In genomic region chr7:82305347-82306005, GRCh38 we compare ENCODE assay signal across 34 cellular contexts.
"Had no signal": no experiment of that assay in that cellular context is flagged by ENCODE, and none has a peak within 500 bp of the region (broad histone marks: within the 10 kb centered on the region; RNA-seq: fewer than 3 reads in every experiment).

No MANE protein-coding gene starts in this region.

- H3K4me1 ChIP-seq: adrenal gland, body of pancreas, breast epithelium had no signal

- H3K9me3 ChIP-seq: adrenal gland, body of pancreas had no signal

- H3K27me3 Mint-ChIP-seq: activated CD4-positive, alpha-beta memory T cell treated with anti-CD3 and anti-CD28 coated beads, Interleukin-2, amount 10 ng/mL, durations not matched to agents 7 days and 5 days; activated CD4-positive, alpha-beta T cell treated with anti-CD3 and anti-CD28 coated beads for 36 hours; activated CD4-positive, alpha-beta T cell treated with anti-CD3 and anti-CD28 coated beads, Interleukin-2, amount 10 ng/mL, durations not matched to agents 7 days and 5 days; activated CD8-positive, alpha-beta memory T cell treated with anti-CD3 and anti-CD28 coated beads, Interleukin-2, amount 10 ng/mL, durations not matched to agents 7 days and 5 days; activated naive CD8-positive, alpha-beta T cell treated with anti-CD3 and anti-CD28 coated beads for 36 hours; activated T-cell treated with anti-CD3 and anti-CD28 coated beads, Interleukin-2, amount 50 U/mL, for 24 hours had no signal

- ATAC-seq: activated CD4-positive, alpha-beta T cell treated with anti-CD3 and anti-CD28 coated beads for 36 hours; activated CD4-positive, CD25-positive, alpha-beta regulatory T cell treated with anti-CD3 and anti-CD28 coated beads, Interleukin-2, amount 50 U/mL, for 24 hours; activated CD8-positive, alpha-beta memory T cell treated with anti-CD3 and anti-CD28 coated beads, Interleukin-2, amount 10 ng/mL, durations not matched to agents 7 days and 5 days; activated CD8-positive, alpha-beta T cell treated with anti-CD3 and anti-CD28 coated beads, Interleukin-2, amount 10 ng/mL, durations not matched to agents 7 days and 5 days; activated naive CD4-positive, alpha-beta T cell treated with anti-CD3 and anti-CD28 coated beads, Interleukin-2, amount 50 U/mL, for 72 hours; body of pancreas had no signal

- H3K27ac Mint-ChIP-seq: activated CD4-positive, alpha-beta memory T cell treated with anti-CD3 and anti-CD28 coated beads, Interleukin-2, amount 10 ng/mL, durations not matched to agents 7 days and 5 days; activated CD4-positive, alpha-beta T cell treated with anti-CD3 and anti-CD28 coated beads for 36 hours; activated CD4-positive, alpha-beta T cell treated with anti-CD3 and anti-CD28 coated beads, Interleukin-2, amount 10 ng/mL, durations not matched to agents 7 days and 5 days; activated CD8-positive, alpha-beta memory T cell treated with anti-CD3 and anti-CD28 coated beads, Interleukin-2, amount 10 ng/mL, durations not matched to agents 7 days and 5 days; activated CD8-positive, alpha-beta T cell treated with anti-CD3 and anti-CD28 coated beads, Interleukin-2, amount 10 ng/mL, durations not matched to agents 7 days and 5 days; activated naive CD4-positive, alpha-beta T cell treated with anti-CD3 and anti-CD28 coated beads for 36 hours; activated naive CD4-positive, alpha-beta T cell treated with anti-CD3 and anti-CD28 coated beads, Interleukin-2, amount 50 U/mL, for 72 hours; activated naive CD8-positive, alpha-beta T cell treated with anti-CD3 and anti-CD28 coated beads for 36 hours; activated T-cell treated with anti-CD3 and anti-CD28 coated beads, Interleukin-2, amount 50 U/mL, for 24 hours; activated T-helper 2 cell treated with anti-CD3 and anti-CD28 coated beads, Interferon-gamma antibody, Interleukin-2, Interleukin-4, amounts not matched to agents 10 μg/mL and 5 μg/mL and 100 μg/mL, durations not matched to agents 14 hours and 24 hours and 36 hours; T-helper 1 cell treated with Interleukin-12 subunit alpha and Interleukin-12 subunit beta and Interleukin-4 antibody, amounts not matched to agents 30 μg/mL and 1 μg/mL, for 36 hours; T-helper 2 cell treated with Interferon-gamma antibody and Interleukin-4, amounts not matched to agents 5 μg/mL and 100 μg/mL, for 36 hours had no signal

- H3K4me3 Mint-ChIP-seq: activated CD4-positive, alpha-beta memory T cell treated with anti-CD3 and anti-CD28 coated beads, Interleukin-2, amount 10 ng/mL, durations not matched to agents 7 days and 5 days; activated CD4-positive, alpha-beta T cell treated with anti-CD3 and anti-CD28 coated beads for 36 hours; activated CD4-positive, alpha-beta T cell treated with anti-CD3 and anti-CD28 coated beads, Interleukin-2, amount 10 ng/mL, durations not matched to agents 7 days and 5 days; activated CD8-positive, alpha-beta memory T cell treated with anti-CD3 and anti-CD28 coated beads, Interleukin-2, amount 10 ng/mL, durations not matched to agents 7 days and 5 days; activated CD8-positive, alpha-beta T cell treated with anti-CD3 and anti-CD28 coated beads, Interleukin-2, amount 10 ng/mL, durations not matched to agents 7 days and 5 days; activated naive CD4-positive, alpha-beta T cell treated with anti-CD3 and anti-CD28 coated beads for 36 hours; activated naive CD8-positive, alpha-beta T cell treated with anti-CD3 and anti-CD28 coated beads for 36 hours; activated T-cell treated with anti-CD3 and anti-CD28 coated beads, Interleukin-2, amount 50 U/mL, for 24 hours; T-helper 1 cell treated with Interleukin-12 subunit alpha and Interleukin-12 subunit beta and Interleukin-4 antibody, amounts not matched to agents 30 μg/mL and 1 μg/mL, for 36 hours; T-helper 2 cell treated with Interferon-gamma antibody and Interleukin-4, amounts not matched to agents 5 μg/mL and 100 μg/mL, for 36 hours had no signal

- H3K27me3 ChIP-seq: adrenal gland, body of pancreas, brain microvascular endothelial cell, breast epithelium had no signal

- H3K4me3 ChIP-seq: adrenal gland, body of pancreas, breast epithelium had no signal

- H3K36me3 Mint-ChIP-seq: activated CD8-positive, alpha-beta memory T cell treated with anti-CD3 and anti-CD28 coated beads, Interleukin-2, amount 10 ng/mL, durations not matched to agents 7 days and 5 days; activated naive CD4-positive, alpha-beta T cell treated with anti-CD3 and anti-CD28 coated beads, Interleukin-2, amount 50 U/mL, for 72 hours; activated naive CD8-positive, alpha-beta T cell treated with anti-CD3 and anti-CD28 coated beads for 36 hours had no signal

- DNase-seq: activated CD4-positive, alpha-beta memory T cell treated with anti-CD3 and anti-CD28 coated beads, Interleukin-2, amount 10 ng/mL, durations not matched to agents 7 days and 5 days; activated CD4-positive, alpha-beta T cell treated with anti-CD3 and anti-CD28 coated beads for 1 hour; activated CD4-positive, alpha-beta T cell treated with anti-CD3 and anti-CD28 coated beads for 36 hours; activated CD4-positive, alpha-beta T cell treated with anti-CD3 and anti-CD28 coated beads for 48 hours; activated CD4-positive, alpha-beta T cell treated with anti-CD3 and anti-CD28 coated beads, Interleukin-2, amount 10 ng/mL, durations not matched to agents 7 days and 5 days; activated CD4-positive, alpha-beta T cell treated with anti-CD3 and anti-CD28 coated beads, Interleukin-2, amount 50 U/mL, for 48 hours; activated CD4-positive, CD25-positive, alpha-beta regulatory T cell; activated CD8-positive, alpha-beta memory T cell treated with anti-CD3 and anti-CD28 coated beads for 24 hours; activated CD8-positive, alpha-beta memory T cell treated with anti-CD3 and anti-CD28 coated beads, Interleukin-2, amount 10 ng/mL, durations not matched to agents 7 days and 5 days; activated CD8-positive, alpha-beta memory T cell treated with anti-CD3 and anti-CD28 coated beads, Interleukin-2, amount 50 U/mL, for 48 hours; activated CD8-positive, alpha-beta T cell treated with anti-CD3 and anti-CD28 coated beads, Interleukin-2, amount 10 ng/mL, durations not matched to agents 7 days and 5 days; activated effector memory CD4-positive, alpha-beta T cell treated with Interleukin-2 at 50 U/mL for 16 hours; activated gamma-delta T cell; activated naive CD4-positive, alpha-beta T cell treated with anti-CD3 and anti-CD28 coated beads for 36 hours; activated naive CD4-positive, alpha-beta T cell treated with anti-CD3 and anti-CD28 coated beads, Interleukin-2, amount 50 U/mL, for 16 hours; activated naive CD8-positive, alpha-beta T cell treated with anti-CD3 and anti-CD28 coated beads for 36 hours; activated T-cell treated with anti-CD3 and anti-CD28 coated beads, Interleukin-2, amount 50 U/mL, for 24 hours; activated T-cell treated with anti-CD3 and anti-CD28 coated beads, Interleukin-2, amount 50 U/mL, for 48 hours; adrenal gland; amniotic stem cell; aorta; body of pancreas; brain microvascular endothelial cell; central memory CD4-positive, alpha-beta T cell; T-helper 1 cell; T-helper 2 cell; T-helper 9 cell had no signal

- H3K36me3 ChIP-seq: adrenal gland, brain microvascular endothelial cell, breast epithelium had no signal

- H3K27ac ChIP-seq: adrenal gland, body of pancreas, brain microvascular endothelial cell, breast epithelium, VCaP had no signal

- H3K4me1 Mint-ChIP-seq: activated CD4-positive, alpha-beta memory T cell treated with anti-CD3 and anti-CD28 coated beads, Interleukin-2, amount 10 ng/mL, durations not matched to agents 7 days and 5 days; activated CD4-positive, alpha-beta T cell treated with anti-CD3 and anti-CD28 coated beads for 36 hours; activated CD4-positive, alpha-beta T cell treated with anti-CD3 and anti-CD28 coated beads, Interleukin-2, amount 10 ng/mL, durations not matched to agents 7 days and 5 days; activated CD8-positive, alpha-beta memory T cell treated with anti-CD3 and anti-CD28 coated beads, Interleukin-2, amount 10 ng/mL, durations not matched to agents 7 days and 5 days; activated naive CD8-positive, alpha-beta T cell treated with anti-CD3 and anti-CD28 coated beads for 36 hours had no signal

- H3K9me3 Mint-ChIP-seq: T-helper 1 cell treated with Interleukin-12 subunit alpha and Interleukin-12 subunit beta and Interleukin-4 antibody, amounts not matched to agents 30 μg/mL and 1 μg/mL, for 36 hours had no signal
